18 cellular contexts compared by ENCODE assay signal in genomic region chr1:167755568-167756145, GRCh38. TPM values are rescaled to one million over a fixed set of nuclear protein-coding genes. Genes with fewer than 3 reads are reported as not detected.
DNase-seq lines count a peak whose midpoint lies in the region; ATAC-seq and TF ChIP-seq lines count a peak whose summit lies in the region.
"Had no signal": no experiment of that assay in that cellular context is flagged by ENCODE, and none has a peak within 500 bp of the region (broad histone marks: within the 10 kb centered on the region; RNA-seq: fewer than 3 reads in every experiment).

No MANE protein-coding gene starts in this region.

- TF ChIP-seq POLR2A in stomach (IDR thresholded peaks at IDR 0.05): no peak

- H3K4me3 Mint-ChIP-seq in brain (no peak overlapping the region), nephron progenitor cell (no peak overlapping the region)

- peaks cover 10% of the 10 kb centered on the region for H3K36me3 Mint-ChIP-seq in brain
- H3K36me3 Mint-ChIP-seq in nephron progenitor cell (ENCODE audit: low read depth): peaks cover 6% of the 10 kb centered on the region

- H3K4me1 ChIP-seq in stomach: peaks cover 35 to 85% (median 60%) of the 10 kb centered on the region in 4 donors

- POLR2A ChIA-PET in HEK293T (lab: Yijun Ruan, JAX): no interaction called here

- peak overlapping the region in 4 of 5 experiments; percentile 3 to 28 (median 16) for H3K27ac Mint-ChIP-seq in brain
- peak overlapping the region; percentile 91 for H3K27ac Mint-ChIP-seq in nephron progenitor cell

- H3K36me3 ChIP-seq in stomach: no peaks in the 10 kb centered on the region

- intact Hi-C loops in stomach (cut with DNase I; ENCODE audit: low total_unique reads): no loop called here

- WGBS in stomach, 5 donors: 30 to 58% (median 44%) methylated on average over 6 of the region's 6 CpGs

- H3K9me3 Mint-ChIP-seq in brain: peaks cover 0 to 3% (median 0%) of the 10 kb centered on the region in 5 experiments
- no peaks in the 10 kb centered on the region for H3K9me3 Mint-ChIP-seq in nephron progenitor cell

- DNase-seq in HEK293T (ENCODE audit: extremely low spot score): peak; percentile 35
- no peak for DNase-seq in nephron progenitor cell
- no peak for DNase-seq in stomach
- no peak for DNase-seq in COLO668 (lab: John Stamatoyannopoulos, UW; ENCODE audit: unreplicated experiment)
- no peak for DNase-seq in NCI-H2171 treated with DMSO at 0.1 percent for 48 hours (lab: John Stamatoyannopoulos, UW)
- DNase-seq: C1 segment of cervical spinal cord, Caco-2, DMS53, GDM1, GOT3, MM.1S, NCI-H1417 treated with DMSO at 0.1 percent for 48 hours, NCI-H2029 treated with DMSO at 0.1 percent for 48 hours, NCI-H510A treated with DMSO at 0.1 percent for 48 hours, SHP77 treated with DMSO at 0.1 percent for 48 hours had no signal

- CTCF ChIA-PET in HEK293T (lab: Yijun Ruan, JAX): no interaction called here

- H3K4me3 ChIP-seq in stomach: no peak overlapping the region

- no peaks in the 10 kb centered on the region for H3K27me3 Mint-ChIP-seq in brain
- H3K27me3 Mint-ChIP-seq in nephron progenitor cell (ENCODE audit: low read depth, poor library complexity): no peaks in the 10 kb centered on the region

- ATAC-seq in GM19351 (IDR thresholded peaks at IDR 0.05; ENCODE audit: unreplicated experiment): no peak
- ATAC-seq in HG03342 (IDR thresholded peaks at IDR 0.05; ENCODE audit: unreplicated experiment): no peak

- TF ChIP-seq CTCF in brain (conservative IDR thresholded peaks at IDR 0.05) (no peak), nephron progenitor cell (IDR thresholded peaks at IDR 0.05) (no peak), stomach (IDR thresholded peaks at IDR 0.05) (no peak)

- no peak for TF ChIP-seq EP300 in stomach (IDR thresholded peaks at IDR 0.05)

- H3K27me3 ChIP-seq in stomach: no peaks in the 10 kb centered on the region

- peaks cover 62% of the 10 kb centered on the region for H3K4me1 Mint-ChIP-seq in brain
- H3K4me1 Mint-ChIP-seq in nephron progenitor cell: peaks cover 36% of the 10 kb centered on the region

- no peaks in the 10 kb centered on the region for H3K9me3 ChIP-seq in stomach
- H3K9me3 ChIP-seq: Caco-2 had no signal

- H3K27ac ChIP-seq in stomach: peak overlapping the region in 3 of 5 donors; percentile 4 to 56 (median 41)

TF ChIP-seq in HEK293T, 16 proteins besides CTCF, POLR2A, EP300 and RAD21:
- TF ChIP-seq LEF1 (IDR thresholded peaks at IDR 0.05; ENCODE audit: borderline replicate concordance) (no peak), SP1 (IDR thresholded peaks at IDR 0.05) (no peak), PKNOX1 (IDR thresholded peaks at IDR 0.05) (no peak), CTBP1 (IDR thresholded peaks at IDR 0.05; ENCODE audit: borderline replicate concordance) (no peak), FOXM1 (IDR thresholded peaks at IDR 0.05; ENCODE audit: borderline replicate concordance) (no peak), FOXA1 (IDR thresholded peaks at IDR 0.05) (no peak), ELF4 (IDR thresholded peaks at IDR 0.05) (no peak), HDGF (IDR thresholded peaks at IDR 0.05; ENCODE audit: borderline replicate concordance) (no peak), FOXK2 (IDR thresholded peaks at IDR 0.05) (no peak), ARNT (IDR thresholded peaks at IDR 0.05) (no peak), NFRKB (IDR thresholded peaks at IDR 0.05) (no peak), L3MBTL2 (conservative IDR thresholded peaks at IDR 0.05) (no peak), SUZ12 (IDR thresholded peaks at IDR 0.05) (no peak), TARDBP (IDR thresholded peaks at IDR 0.05) (no peak), BHLHE40 (IDR thresholded peaks at IDR 0.05; ENCODE audit: borderline replicate concordance) (no peak), ZNF384 (IDR thresholded peaks at IDR 0.05) (no peak)

RNA-seq across cellular contexts. Expression of gene MPZL1, which starts 33.9 kb away (rescaled TPM):
- polyA plus RNA-seq in brain (ENCODE audit: insufficient read depth, low read depth, low replicate concordance) (39.6 TPM), stomach (10 to 100 TPM in 2 of 3 donors, 1 to 10 TPM in 1; 7.2 to 25.0 (median 15.7) TPM)
- 100 to 1,000 TPM in 1 of 5 donors, 10 to 100 TPM in 4; 29.9 to 115 (median 51.9) TPM for total RNA-seq in stomach
